Comparison of ENCODE assay signal across 9 cellular contexts in genomic region chr12:68612675-68613074, GRCh38. TPM values are rescaled to one million over a fixed set of nuclear protein-coding genes. Genes with fewer than 3 reads are reported as not detected.
DNase-seq lines count a peak whose midpoint lies in the region; ATAC-seq and TF ChIP-seq lines count a peak whose summit lies in the region.
"Had no signal": no experiment of that assay in that cellular context is flagged by ENCODE, and none has a peak within 500 bp of the region (broad histone marks: within the 10 kb centered on the region; RNA-seq: fewer than 3 reads in every experiment).

No MANE protein-coding gene starts in this region.

- H3K27me3 Mint-ChIP-seq in stimulated activated naive CD8-positive, alpha-beta T cell treated with anti-CD3 and anti-CD28 coated beads, Interleukin-15, Interleukin-2, amounts not matched to agents 100 ng/mL and 50 ng/mL, for 24 hours: no peaks in the 10 kb centered on the region
- H3K27me3 Mint-ChIP-seq in brain: peaks cover 9% of the 10 kb centered on the region

- no peak for TF ChIP-seq CTCF in brain (conservative IDR thresholded peaks at IDR 0.05)

- H3K27ac Mint-ChIP-seq in stimulated activated naive CD8-positive, alpha-beta T cell treated with anti-CD3 and anti-CD28 coated beads, Interleukin-15, Interleukin-2, amounts not matched to agents 100 ng/mL and 50 ng/mL, for 24 hours: peak overlapping the region; percentile 90
- peak overlapping the region in 4 of 5 experiments; percentile 85 to 97 (median 92) for H3K27ac Mint-ChIP-seq in brain

- H3K9me3 ChIP-seq in mesodermal cell (ENCODE audit: control insufficient read depth, low read length) (no peaks in the 10 kb centered on the region), aorta (ENCODE audit: control insufficient read depth, low read length) (no peaks in the 10 kb centered on the region)

- no peak for ATAC-seq in stimulated activated naive CD8-positive, alpha-beta T cell treated with anti-CD3 and anti-CD28 coated beads, Interleukin-15, Interleukin-2, amounts not matched to agents 100 U/mL and 50 U/mL, for 24 hours
- no peak for ATAC-seq in aorta (ENCODE audit: low FRiP score)
- ATAC-seq in GM18858 (IDR thresholded peaks at IDR 0.05; ENCODE audit: unreplicated experiment): no peak
- ATAC-seq in GM21529 (IDR thresholded peaks at IDR 0.05; ENCODE audit: unreplicated experiment): no peak

- peak overlapping the region; percentile 82 for H3K4me3 ChIP-seq in mesodermal cell (ENCODE audit: extremely low read depth, insufficient read depth, low read length, poor library complexity, severe bottlenecking)
- H3K4me3 ChIP-seq in aorta (ENCODE audit: low read length in 2 of 2): peak overlapping the region; percentile 10 to 91

- peak overlapping the region; percentile 92 for H3K4me3 Mint-ChIP-seq in stimulated activated naive CD8-positive, alpha-beta T cell treated with anti-CD3 and anti-CD28 coated beads, Interleukin-15, Interleukin-2, amounts not matched to agents 100 ng/mL and 50 ng/mL, for 24 hours
- H3K4me3 Mint-ChIP-seq in brain: peak overlapping the region; percentile 86 to 92 (median 88)

- H3K4me1 Mint-ChIP-seq in stimulated activated naive CD8-positive, alpha-beta T cell treated with anti-CD3 and anti-CD28 coated beads, Interleukin-15, Interleukin-2, amounts not matched to agents 100 ng/mL and 50 ng/mL, for 24 hours (ENCODE audit: low read depth): peaks cover 69% of the 10 kb centered on the region
- peaks cover 62% of the 10 kb centered on the region for H3K4me1 Mint-ChIP-seq in brain

- H3K36me3 Mint-ChIP-seq in stimulated activated naive CD8-positive, alpha-beta T cell treated with anti-CD3 and anti-CD28 coated beads, Interleukin-15, Interleukin-2, amounts not matched to agents 100 ng/mL and 50 ng/mL, for 24 hours (ENCODE audit: low read depth): peaks cover 48% of the 10 kb centered on the region
- H3K36me3 Mint-ChIP-seq in brain: peaks cover 38% of the 10 kb centered on the region

- intact Hi-C loops in aorta (cut with DNase I): loop anchor here (10.0 kb wide), 2 partner anchors 78 to 248 kb away; no protein-coding TSS in a partner anchor

- H3K27ac ChIP-seq in mesodermal cell (ENCODE audit: low read depth, low read length, severe bottlenecking) (no peak overlapping the region), aorta (ENCODE audit: low read depth in 1 of 2, low read length in 2 of 2) (peak overlapping the region in 1 of 2 donors; percentile 38)

- DNase-seq in stimulated activated naive CD8-positive, alpha-beta T cell treated with anti-CD3 and anti-CD28 coated beads, Interleukin-15, Interleukin-2, amounts not matched to agents 100 U/mL and 50 U/mL, for 24 hours: no peak
- no peak for DNase-seq in aorta
- no peak for DNase-seq in NCI-H1417 (lab: John Stamatoyannopoulos, UW)
- DNase-seq: NCI-H524 treated with DMSO at 0.1 percent for 48 hours had no signal

- peaks cover 16% of the 10 kb centered on the region for H3K36me3 ChIP-seq in mesodermal cell (ENCODE audit: control insufficient read depth, insufficient read depth, low read length)
- H3K36me3 ChIP-seq in aorta (ENCODE audit: control insufficient read depth in 1 of 2, insufficient read depth in 2 of 2, low read length in 1 of 2): no peaks in the 10 kb centered on the region

- no peaks in the 10 kb centered on the region for H3K27me3 ChIP-seq in aorta (ENCODE audit: control insufficient read depth in 1 of 2, insufficient read depth in 2 of 2, low read length in 1 of 2)

- H3K9me3 Mint-ChIP-seq in stimulated activated naive CD8-positive, alpha-beta T cell treated with anti-CD3 and anti-CD28 coated beads, Interleukin-15, Interleukin-2, amounts not matched to agents 100 ng/mL and 50 ng/mL, for 24 hours: no peaks in the 10 kb centered on the region
- no peaks in the 10 kb centered on the region for H3K9me3 Mint-ChIP-seq in brain

- H3K4me1 ChIP-seq in mesodermal cell (ENCODE audit: control insufficient read depth, insufficient read depth, low read length, poor library complexity, severe bottlenecking) (peaks cover 6% of the 10 kb centered on the region), aorta (ENCODE audit: control insufficient read depth in 1 of 2, insufficient read depth in 2 of 2, low read length in 2 of 2) (peaks cover 0 to 2% of the 10 kb centered on the region in 2 donors)

- WGBS in mesodermal cell (ENCODE audit: insufficient coverage in 2 of 2), 2 experiments: 90 to 100% methylated on average over 3 to 4 of the region's 4 CpGs
- WGBS in aorta, 2 donors: 11 to 12% methylated on average over 4 of the region's 4 CpGs

RNA-seq across cellular contexts. Expression of gene RAP1B, which starts 2.0 kb away (rescaled TPM):
- polyA plus RNA-seq in brain (ENCODE audit: insufficient read depth, low read depth, low replicate concordance) (124 TPM), aorta (100 to 1,000 TPM; 113 to 163 TPM)
- 218 TPM for polyA plus RNA-seq in mesodermal cell (2013, experiment 1 of 2)
- polyA plus RNA-seq in mesodermal cell (2013, experiment 2 of 2): 244 TPM
- 100 to 1,000 TPM; 166 to 173 TPM for total RNA-seq in aorta
